8 cellular contexts compared by ENCODE assay signal in genomic region chr1:112466078-112466660, GRCh38. TPM values are rescaled to one million over a fixed set of nuclear protein-coding genes. Genes with fewer than 3 reads are reported as not detected.
DNase-seq lines count a peak whose midpoint lies in the region; ATAC-seq and TF ChIP-seq lines count a peak whose summit lies in the region.

No MANE protein-coding gene starts in this region.

- peak; percentile 89 for TF ChIP-seq CTCF in OCI-LY7 (conservative IDR thresholded peaks at IDR 0.05; ENCODE audit: low read length)

- CTCF ChIA-PET in OCI-LY7 (lab: Charles Lee; ENCODE audit: unreplicated experiment), result interaction anchor here (0.9 to 1.3 kb wide), 3 partner anchors 47 to 72 kb away, joined by 3 to 6 read pairs (median 5); partner anchors contain the start of gene CTTNBP2NL

- BruUV-seq in OCI-LY7 (replicated peaks; lab: Mats Ljungman, UMichigan), result no TSS peak

- DNase-seq in DMS114 treated with DMSO at 0.1 percent for 48 hours (lab: John Stamatoyannopoulos, UW; ENCODE audit: unreplicated experiment) (peak; percentile 85), HuH-7.5 (ENCODE audit: low spot score) (peak; percentile 40), OCI-LY7 (ENCODE audit: low spot score) (peak; percentile 92), activated T-cell treated with anti-CD3 and anti-CD28 coated beads for 4 hours (peak; percentile 85), epithelial cell of prostate (ENCODE audit: low read depth, low spot score) (peak; percentile 77)
- DNase-seq in stimulated activated CD8-positive, alpha-beta memory T cell treated with anti-CD3 and anti-CD28 coated beads, Interleukin-4, amount 100 ng/mL, for 4 hours (ENCODE audit: low read depth in 2 of 2, low spot score in 1 of 2), result peak; percentile 63 to 77

- peak overlapping the region; percentile 62 for H3K4me2 ChIP-seq in OCI-LY7 (ENCODE audit: low read length)

- H3K9me3 ChIP-seq in OCI-LY7 (ENCODE audit: low read length) (no peaks in the 10 kb centered on the region), mucosa of stomach (ENCODE audit: control insufficient read depth, low read length) (no peaks in the 10 kb centered on the region)

- no peaks in the 10 kb centered on the region for H4K20me1 ChIP-seq in OCI-LY7 (ENCODE audit: insufficient read depth, low read length)

- peak; percentile 85 for ATAC-seq in GM21528 (IDR thresholded peaks at IDR 0.05; ENCODE audit: low FRiP score, unreplicated experiment)

- H3K36me3 ChIP-seq in OCI-LY7 (ENCODE audit: insufficient read depth, low read length), result no peaks in the 10 kb centered on the region
- no peaks in the 10 kb centered on the region for H3K36me3 ChIP-seq in mucosa of stomach (ENCODE audit: control insufficient read depth, insufficient read depth, low read length)

- intact Hi-C loops in OCI-LY7 (cut with micrococcal nuclease; ENCODE audit: unreplicated experiment), result loop anchor here (1.0 to 2.0 kb wide), 5 partner anchors 43 to 249 kb away; partner anchors contain the start of genes PPM1J and WNT2B

- H3K4me3 ChIP-seq in OCI-LY7 (ENCODE audit: low read depth, low read length, poor library complexity, severe bottlenecking) (peak overlapping the region; percentile 41), mucosa of stomach (ENCODE audit: low read length) (peak overlapping the region; percentile 1)

- no peaks in the 10 kb centered on the region for H3K27me3 ChIP-seq in mucosa of stomach (ENCODE audit: control insufficient read depth, insufficient read depth, low read length)

- peak overlapping the region; percentile 75 for H3K9ac ChIP-seq in mucosa of stomach (ENCODE audit: low read length)

- H3K9me2 ChIP-seq in OCI-LY7 (ENCODE audit: insufficient read depth, low read length), result no peaks in the 10 kb centered on the region

- POLR2A ChIA-PET in OCI-LY7 (lab: Charles Lee), result interaction anchor here (0.6 to 2.9 kb wide), 10 partner anchors 10 to 591 kb away, joined by 3 to 10 read pairs (median 3); no protein-coding TSS in a partner anchor

- H3K4me1 ChIP-seq in OCI-LY7 (ENCODE audit: insufficient read depth, low read length, poor library complexity, severe bottlenecking) (peaks cover 43% of the 10 kb centered on the region), mucosa of stomach (ENCODE audit: control insufficient read depth, insufficient read depth, low read length) (peaks cover 25% of the 10 kb centered on the region)

- no peaks in the 10 kb centered on the region for H3K79me2 ChIP-seq in OCI-LY7 (ENCODE audit: insufficient read depth, low read depth, low read length)

- H3K27ac ChIP-seq in OCI-LY7 (ENCODE audit: low read depth, low read length, poor library complexity, severe bottlenecking), result peak overlapping the region; percentile 64
- H3K27ac ChIP-seq in epithelial cell of prostate, result peak overlapping the region; percentile 74

- H2AFZ ChIP-seq in OCI-LY7 (ENCODE audit: low read length), result peak overlapping the region; percentile 96

RNA-seq across cellular contexts. Expression of gene WNT2B, which starts 42.6 kb away (rescaled TPM):
- total RNA-seq in OCI-LY7 (2014; rRNA removed; shearing (Covaris generic)), result 0.32 and 0.39 TPM in 2 replicates
- total RNA-seq in OCI-LY7 (2022), result 0.63 and 0.91 TPM in 2 replicates

Comparison
In these comparisons a context has a peak if more than half of its experiments do, and no peak if none do; other contexts are left out.
1. Peak in every context shown above with its lines: DNase-seq, ATAC-seq, H3K4me3 ChIP-seq and H3K27ac ChIP-seq.
2. DNase-seq: peak in every context shown above with its lines; median percentile 92 in OCI-LY7; 85 in DMS114 treated with DMSO at 0.1 percent for 48 hours; 85 in activated T-cell treated with anti-CD3 and anti-CD28 coated beads for 4 hours; 77 in epithelial cell of prostate; 70 in stimulated activated CD8-positive, alpha-beta memory T cell treated with anti-CD3 and anti-CD28 coated beads, Interleukin-4, amount 100 ng/mL, for 4 hours; 40 in HuH-7.5.